ENCODE assay signal across 14 cellular contexts in the genomic region with DNA sequence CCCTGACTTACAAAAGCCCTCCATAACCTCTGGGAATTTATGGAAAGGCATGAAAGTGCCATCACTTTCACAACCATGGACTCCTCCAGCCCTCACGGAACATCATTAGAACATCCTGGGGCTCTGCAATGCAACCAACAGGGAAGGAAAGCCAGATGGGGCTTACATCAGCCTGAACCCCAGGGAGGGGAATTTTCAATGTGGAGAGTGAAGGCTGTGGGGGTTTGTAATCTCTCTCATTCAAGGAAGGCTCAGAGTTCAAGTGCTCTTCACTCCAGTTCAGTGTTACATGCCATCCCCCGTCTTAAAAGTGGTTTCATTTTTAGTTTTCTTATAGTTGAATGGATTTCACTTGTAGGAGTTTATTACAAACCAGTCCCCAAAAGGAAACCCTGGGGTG. TPM values are rescaled to one million over a fixed set of nuclear protein-coding genes. Genes with fewer than 3 reads are reported as not detected.
DNase-seq lines count a peak whose midpoint lies in the region; ATAC-seq and TF ChIP-seq lines count a peak whose summit lies in the region.
"Had no signal": no experiment of that assay in that cellular context is flagged by ENCODE, and none has a peak within 500 bp of the region (broad histone marks: within the 10 kb centered on the region; RNA-seq: fewer than 3 reads in every experiment).

No MANE protein-coding gene starts in this region.

- H3K4me3 ChIP-seq in osteoblast (ENCODE audit: insufficient read depth, low read length): peak overlapping the region; percentile 2

- peaks cover 44% of the 10 kb centered on the region for H3K4me1 ChIP-seq in ES-I3 (ENCODE audit: insufficient read depth, low read length)
- peaks cover 76% of the 10 kb centered on the region for H3K4me1 ChIP-seq in osteoblast (ENCODE audit: insufficient read depth, low read length)

- peak; percentile 10 for DNase-seq in epidermal melanocyte (ENCODE audit: insufficient read length, low spot score)
- DNase-seq in osteoblast (ENCODE audit: insufficient read length, low spot score, missing footprints): no peak
- no peak for DNase-seq in left colon
- no peak for DNase-seq in hepatic stellate cell (ENCODE audit: low spot score)
- DNase-seq: activated CD8-positive, alpha-beta T cell treated with anti-CD3 and anti-CD28 coated beads for 36 hours; activated naive CD4-positive, alpha-beta T cell treated with anti-CD3 and anti-CD28 coated beads, Interleukin-2, amount 10 ng/mL, durations not matched to agents 7 days and 5 days; DMS79; effector CD4-positive, alpha-beta T cell; GOT3; NCI-H526 had no signal

- H3K9me3 ChIP-seq in ES-I3 (ENCODE audit: control insufficient read depth, insufficient read depth, low read length): no peaks in the 10 kb centered on the region
- no peaks in the 10 kb centered on the region for H3K9me3 ChIP-seq in osteoblast (ENCODE audit: low read depth, low read length)

- peak overlapping the region; percentile 49 for H3K27ac ChIP-seq in osteoblast (ENCODE audit: low read depth, low read length)

- ATAC-seq in HG03432 (IDR thresholded peaks at IDR 0.05; ENCODE audit: unreplicated experiment) (peak; percentile 31), left colon (no peak), HG02588 (IDR thresholded peaks at IDR 0.05; ENCODE audit: unreplicated experiment) (no peak), GM19467 (IDR thresholded peaks at IDR 0.05; ENCODE audit: unreplicated experiment) (no peak)
- ATAC-seq: activated CD8-positive, alpha-beta T cell treated with anti-CD3 and anti-CD28 coated beads for 36 hours had no signal

- peaks cover 100% of the 10 kb centered on the region for H3K79me2 ChIP-seq in osteoblast (ENCODE audit: insufficient read depth, low read length)

- H3K4me2 ChIP-seq in osteoblast (ENCODE audit: insufficient read depth, low read length): peak overlapping the region; percentile 73

- H3K36me3 ChIP-seq in ES-I3 (ENCODE audit: insufficient read depth, low read length): peaks cover 60% of the 10 kb centered on the region
- H3K36me3 ChIP-seq in osteoblast (ENCODE audit: insufficient read depth, low read length): peaks cover 12% of the 10 kb centered on the region

- peak overlapping the region; percentile 85; the same call in 1 of the 2 replicates for H3K9ac ChIP-seq in ES-I3 (ENCODE audit: low read depth, low read length)

- H4K20me1 ChIP-seq in osteoblast (ENCODE audit: insufficient read depth, low read length): peaks cover 74% of the 10 kb centered on the region

- no peak for TF ChIP-seq CTCF in osteoblast (IDR thresholded peaks at IDR 0.05; ENCODE audit: extremely low read depth, low read depth, low read length)

- intact Hi-C loops in left colon (cut with DNase I, micrococcal nuclease): no loop called here

- no peak overlapping the region for H2AFZ ChIP-seq in osteoblast (ENCODE audit: low read length)

- no peaks in the 10 kb centered on the region for H3K27me3 ChIP-seq in osteoblast (ENCODE audit: insufficient read depth, low read length)

RNA-seq across cellular contexts. Expression of a gene that starts 5.7 kb away (rescaled TPM):
- 5.4 and 5.9 TPM in 2 replicates for total RNA-seq in osteoblast
- 1 to 10 TPM; 9.5 to 9.7 TPM for total RNA-seq in left colon
